1 cellular context compared by ENCODE assay signal in the genomic region with DNA sequence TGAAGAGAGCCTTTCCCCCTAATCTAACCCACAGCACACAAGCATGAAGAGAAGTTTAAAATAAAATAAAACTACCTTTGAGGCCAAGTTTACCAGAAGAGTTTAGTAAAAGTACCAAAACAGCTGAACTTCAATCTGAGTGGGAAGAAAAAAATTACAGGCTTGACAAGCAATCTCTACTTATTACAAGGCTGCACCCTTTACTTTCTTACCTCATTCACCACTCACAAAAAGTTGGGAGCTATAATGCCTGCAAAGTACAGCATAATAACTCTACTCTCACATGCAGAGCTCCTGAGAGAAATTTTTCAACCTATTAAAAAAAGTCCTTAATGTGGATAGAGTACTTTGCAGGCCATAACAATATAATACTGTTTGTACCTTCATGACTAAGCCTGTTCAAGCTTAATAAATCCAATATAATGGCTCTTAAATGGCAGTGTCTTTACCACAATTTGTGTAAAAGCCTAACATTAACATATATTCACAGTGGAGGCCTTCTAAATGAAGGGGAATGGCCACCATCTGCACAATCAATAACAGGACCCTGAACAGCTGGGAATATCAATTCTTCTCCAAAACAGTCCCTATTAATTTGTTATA.
TF ChIP-seq lines count a peak whose summit lies in the region.

No MANE protein-coding gene starts in this region.

TF ChIP-seq in WTC11, 78 proteins besides CTCF, POLR2A, EP300 and RAD21 (continued from another document):
- no peak for TF ChIP-seq CREM (CRISPR knock-in tag; IDR thresholded peaks at IDR 0.05)
- TF ChIP-seq, protein P1, sequence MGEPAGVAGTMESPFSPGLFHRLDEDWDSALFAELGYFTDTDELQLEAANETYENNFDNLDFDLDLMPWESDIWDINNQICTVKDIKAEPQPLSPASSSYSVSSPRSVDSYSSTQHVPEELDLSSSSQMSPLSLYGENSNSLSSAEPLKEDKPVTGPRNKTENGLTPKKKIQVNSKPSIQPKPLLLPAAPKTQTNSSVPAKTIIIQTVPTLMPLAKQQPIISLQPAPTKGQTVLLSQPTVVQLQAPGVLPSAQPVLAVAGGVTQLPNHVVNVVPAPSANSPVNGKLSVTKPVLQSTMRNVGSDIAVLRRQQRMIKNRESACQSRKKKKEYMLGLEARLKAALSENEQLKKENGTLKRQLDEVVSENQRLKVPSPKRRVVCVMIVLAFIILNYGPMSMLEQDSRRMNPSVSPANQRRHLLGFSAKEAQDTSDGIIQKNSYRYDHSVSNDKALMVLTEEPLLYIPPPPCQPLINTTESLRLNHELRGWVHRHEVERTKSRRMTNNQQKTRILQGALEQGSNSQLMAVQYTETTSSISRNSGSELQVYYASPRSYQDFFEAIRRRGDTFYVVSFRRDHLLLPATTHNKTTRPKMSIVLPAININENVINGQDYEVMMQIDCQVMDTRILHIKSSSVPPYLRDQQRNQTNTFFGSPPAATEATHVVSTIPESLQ (CRISPR knock-in tag; IDR thresholded peaks at IDR 0.05), result no peak
TF ChIP-seq in WTC11: peak in this region for 0.
